In the genomic region with DNA sequence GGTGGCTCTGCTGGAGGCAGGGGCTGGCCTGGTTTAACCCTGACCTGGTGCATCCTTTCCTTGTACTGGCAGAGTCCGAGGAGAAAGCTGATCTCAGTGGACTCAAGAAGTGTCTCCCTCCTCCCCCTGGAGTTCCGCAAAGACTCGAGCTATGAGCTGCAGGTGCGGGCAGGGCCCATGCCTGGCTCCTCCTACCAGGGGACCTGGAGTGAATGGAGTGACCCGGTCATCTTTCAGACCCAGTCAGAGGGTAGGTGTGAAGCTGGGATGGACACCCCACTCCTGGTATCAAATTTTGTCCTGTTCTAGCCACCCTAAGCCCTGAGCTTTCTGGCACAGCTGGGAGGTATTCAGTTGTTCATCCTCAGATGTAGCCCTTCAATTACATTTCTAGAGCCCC, we compare ENCODE assay signal across 21 cellular contexts. TPM values are rescaled to one million over a fixed set of nuclear protein-coding genes. Genes with fewer than 3 reads are reported as not detected.
DNase-seq lines count a peak whose midpoint lies in the region; ATAC-seq, FAIRE-seq and TF ChIP-seq lines count a peak whose summit lies in the region.
"Had no signal": no experiment of that assay in that cellular context is flagged by ENCODE, and none has a peak within 500 bp of the region (broad histone marks: within the 10 kb centered on the region; RNA-seq: fewer than 3 reads in every experiment).

No MANE protein-coding gene starts in this region.

- intact Hi-C loops in posterior vena cava (cut with DNase I) = no loop called here

- CTCF ChIA-PET in activated CD8-positive, alpha-beta memory T cell treated with anti-CD3 and anti-CD28 coated beads, Interleukin-2, amount 10 ng/mL, durations not matched to agents 7 days and 5 days (lab: Charles Lee) = no interaction called here

- H3K27me3 Mint-ChIP-seq in activated CD8-positive, alpha-beta memory T cell treated with anti-CD3 and anti-CD28 coated beads, Interleukin-2, amount 10 ng/mL, durations not matched to agents 7 days and 5 days = no peaks in the 10 kb centered on the region
- H3K27me3 Mint-ChIP-seq in chondrocyte (ENCODE audit: low read depth) = no peaks in the 10 kb centered on the region
- H3K27me3 Mint-ChIP-seq: activated naive CD8-positive, alpha-beta T cell had no signal

- H3K9me3 Mint-ChIP-seq in activated CD8-positive, alpha-beta memory T cell treated with anti-CD3 and anti-CD28 coated beads, Interleukin-2, amount 10 ng/mL, durations not matched to agents 7 days and 5 days (ENCODE audit: low read depth) = peaks cover 14% of the 10 kb centered on the region
- peaks cover 3% of the 10 kb centered on the region for H3K9me3 Mint-ChIP-seq in chondrocyte (ENCODE audit: low read depth)

- peak; percentile 43 for TF ChIP-seq POLR2A in GM12891 (IDR thresholded peaks at IDR 0.05; ENCODE audit: low read depth, low read length)

- FAIRE-seq in GM12891 (lab: Jason Lieb, UNC) = no peak
- FAIRE-seq: H1 had no signal

- H3K27ac Mint-ChIP-seq in activated CD8-positive, alpha-beta memory T cell treated with anti-CD3 and anti-CD28 coated beads, Interleukin-2, amount 10 ng/mL, durations not matched to agents 7 days and 5 days = peak overlapping the region; percentile 26
- no peak overlapping the region for H3K27ac Mint-ChIP-seq in chondrocyte (ENCODE audit: unreplicated experiment)
- H3K27ac Mint-ChIP-seq: neural progenitor cell had no signal

- no peak for DNase-seq in activated CD8-positive, alpha-beta memory T cell treated with anti-CD3 and anti-CD28 coated beads, Interleukin-2, amount 10 ng/mL, durations not matched to agents 7 days and 5 days
- DNase-seq in activated CD8-positive, alpha-beta memory T cell treated with anti-CD3 and anti-CD28 coated beads for 24 hours = no peak
- DNase-seq in GM12891 (ENCODE audit: insufficient read length, low spot score) (no peak), chondrocyte (ENCODE audit: low spot score) (peak; percentile 34), posterior vena cava (ENCODE audit: low spot score) (peak; percentile 40), NCI-H524 (lab: John Stamatoyannopoulos, UW) (no peak), Ammon's horn (ENCODE audit: low spot score) (no peak)
- DNase-seq: activated CD4-positive, alpha-beta T cell treated with anti-CD3 and anti-CD28 coated beads for 1 hour; AML-193; cerebellar nuclear complex; erythroblast; NCI-H1417; NCI-H2081 treated with DMSO at 0.1 percent for 48 hours; NCI-H446 treated with DMSO at 0.1 percent for 48 hours; stimulated activated naive CD4-positive, alpha-beta T cell had no signal

- H3K4me3 Mint-ChIP-seq in activated CD8-positive, alpha-beta memory T cell treated with anti-CD3 and anti-CD28 coated beads, Interleukin-2, amount 10 ng/mL, durations not matched to agents 7 days and 5 days = no peak overlapping the region
- H3K4me3 Mint-ChIP-seq in chondrocyte (ENCODE audit: unreplicated experiment) = no peak overlapping the region
- H3K4me3 Mint-ChIP-seq: activated naive CD8-positive, alpha-beta T cell; neural progenitor cell had no signal

- H3K4me1 Mint-ChIP-seq in activated CD8-positive, alpha-beta memory T cell treated with anti-CD3 and anti-CD28 coated beads, Interleukin-2, amount 10 ng/mL, durations not matched to agents 7 days and 5 days = peaks cover 39% of the 10 kb centered on the region
- H3K4me1 Mint-ChIP-seq in chondrocyte (ENCODE audit: low read depth) = peaks cover 11% of the 10 kb centered on the region

- TF ChIP-seq CTCF in chondrocyte (IDR thresholded peaks at IDR 0.05) = no peak

- H3K36me3 Mint-ChIP-seq in activated CD8-positive, alpha-beta memory T cell treated with anti-CD3 and anti-CD28 coated beads, Interleukin-2, amount 10 ng/mL, durations not matched to agents 7 days and 5 days = peaks cover 84% of the 10 kb centered on the region
- peaks cover 9% of the 10 kb centered on the region for H3K36me3 Mint-ChIP-seq in chondrocyte (ENCODE audit: low read depth)

- ATAC-seq in activated CD8-positive, alpha-beta memory T cell treated with anti-CD3 and anti-CD28 coated beads, Interleukin-2, amount 10 ng/mL, durations not matched to agents 7 days and 5 days = no peak
- no peak for ATAC-seq in HG03565 (IDR thresholded peaks at IDR 0.05; ENCODE audit: unreplicated experiment)
- ATAC-seq: foreskin keratinocyte had no signal

TF ChIP-seq in GM12891, 5 proteins besides CTCF, POLR2A, EP300 and RAD21:
- peak; percentile 48 for TF ChIP-seq POLR2AphosphoS5 (IDR thresholded peaks at IDR 0.05; ENCODE audit: low read depth, low read length)
- no peak for TF ChIP-seq POU2F2 (IDR thresholded peaks at IDR 0.05; ENCODE audit: low read depth, low read length)

RNA-seq across cellular contexts. Expression of a gene that starts 42.5 kb away (rescaled TPM):
- total RNA-seq in activated CD8-positive, alpha-beta memory T cell treated with anti-CD3 and anti-CD28 coated beads, Interleukin-2, amount 10 ng/mL, durations not matched to agents 7 days and 5 days = 10 to 100 TPM; 24.6 to 38.0 TPM
- polyA plus RNA-seq in GM12891 (2012; ENCODE audit: low read depth, missing spikeins) = 39.6 TPM
- 2.1 to 11.3 TPM (median 2.2 TPM) in 3 replicates for total RNA-seq in chondrocyte
- under 1 TPM; 0.24 to 0.56 TPM for total RNA-seq in posterior vena cava
- total RNA-seq: Daoy had no signal

Comparison
In these comparisons a context has a peak if more than half of its experiments do, and no peak if none do; other contexts are left out.
1. DNase-seq: peak in chondrocyte (single experiment) and posterior vena cava (single experiment); none in activated CD8-positive, alpha-beta memory T cell treated with anti-CD3 and anti-CD28 coated beads, Interleukin-2, amount 10 ng/mL, durations not matched to agents 7 days and 5 days (single experiment), activated CD8-positive, alpha-beta memory T cell treated with anti-CD3 and anti-CD28 coated beads for 24 hours (single experiment), GM12891 (single experiment), NCI-H524 (0 of 2) and Ammon's horn (single experiment).